ENCODE assay signal across 8 cellular contexts in genomic region chrX:57156397-57157049, GRCh38. TPM values are rescaled to one million over a fixed set of nuclear protein-coding genes. Genes with fewer than 3 reads are reported as not detected.
DNase-seq lines count a peak whose midpoint lies in the region; ATAC-seq, FAIRE-seq and TF ChIP-seq lines count a peak whose summit lies in the region.

No MANE protein-coding gene starts in this region.

- TF ChIP-seq POLR2A in GM12892 (IDR thresholded peaks at IDR 0.05; ENCODE audit: low read depth, low read length): no peak

- peak; percentile 56 to 84 for ATAC-seq in right cardiac atrium
- ATAC-seq in GM19452 (IDR thresholded peaks at IDR 0.05; ENCODE audit: unreplicated experiment): no peak
- ATAC-seq in GM19463 (IDR thresholded peaks at IDR 0.05; ENCODE audit: unreplicated experiment): no peak

- intact Hi-C loops in right cardiac atrium (cut with DNase I): no loop called here

- no peak overlapping the region for H3K4me3 ChIP-seq in HAP-1
- H3K4me3 ChIP-seq in right cardiac atrium (ENCODE audit: low read length): no peak overlapping the region

- in situ Hi-C loops in ACHN (cut with HindIII; ENCODE audit: low pct_ligation_motif_present, low pct_unique_long_range_greater_than_20kb, low sequenced_read_pairs) (no loop called here), HAP-1 (cut with MboI; ENCODE audit: low sequenced_read_pairs) (no loop called here)

- H3K27me3 ChIP-seq in HAP-1 (ENCODE audit: low read depth) (no peaks in the 10 kb centered on the region), right cardiac atrium (ENCODE audit: control insufficient read depth, insufficient read depth) (no peaks in the 10 kb centered on the region)

- WGBS in right cardiac atrium: 75% methylated on average over 5 of the region's 5 CpGs

- no peaks in the 10 kb centered on the region for H3K36me3 ChIP-seq in HAP-1 (replicated peaks)

- DNase-seq in ACHN: peak; percentile 30
- DNase-seq in HAP-1 (ENCODE audit: low spot score in 2 of 2): peak; percentile 35 to 62
- peak; percentile 54 to 62 for DNase-seq in SHP77 (lab: John Stamatoyannopoulos, UW)
- peak in 2 of 3 donors; percentile 37 to 51 for DNase-seq in right cardiac atrium
- DNase-seq in GM12892 (ENCODE audit: insufficient read length): no peak
- DNase-seq in stimulated activated CD4-positive, alpha-beta T cell treated with anti-CD3 and anti-CD28 coated beads, Interleukin-4, amount 100 ng/mL, for 24 hours: no peak

- no peak overlapping the region for H3K27ac ChIP-seq in right cardiac atrium (ENCODE audit: low read length)

- no peak for FAIRE-seq in GM12892 (lab: Jason Lieb, UNC)

- no peaks in the 10 kb centered on the region for H3K9me3 ChIP-seq in HAP-1
- no peaks in the 10 kb centered on the region for H3K9me3 ChIP-seq in right cardiac atrium (ENCODE audit: control insufficient read depth, low read length)

- H3K4me1 ChIP-seq in HAP-1 (peaks cover 12% of the 10 kb centered on the region), right cardiac atrium (ENCODE audit: control insufficient read depth, insufficient read depth, low read length) (no peaks in the 10 kb centered on the region)

RNA-seq across cellular contexts. Expression of gene SPIN2A, which starts 19.3 kb away (rescaled TPM):
- under 1 TPM in 3 of 4 donors, not detected in 1; 0.42 to 0.53 (median 0.51) TPM for total RNA-seq in right cardiac atrium
- 0.23 TPM for polyA plus RNA-seq in right cardiac atrium
- polyA plus RNA-seq in GM12892 (2012; ENCODE audit: missing spikeins): 0.89 TPM

RNA-seq across cellular contexts. Expression of gene SPIN2B, which starts 35.2 kb away (rescaled TPM):
- 1 to 10 TPM; 6.7 to 9.0 (median 7.9) TPM for total RNA-seq in right cardiac atrium
- 9.0 TPM for polyA plus RNA-seq in right cardiac atrium
- polyA plus RNA-seq in GM12892 (2012; ENCODE audit: missing spikeins): 5.9 TPM

Comparison
In these comparisons a context has a peak if more than half of its experiments do, and no peak if none do; other contexts are left out.
1. DNase-seq: peak in ACHN (single experiment), HAP-1 (2 of 2), SHP77 (2 of 2) and right cardiac atrium (2 of 3); none in GM12892 (single experiment) and stimulated activated CD4-positive, alpha-beta T cell treated with anti-CD3 and anti-CD28 coated beads, Interleukin-4, amount 100 ng/mL, for 24 hours (single experiment).
2. ATAC-seq: peak in right cardiac atrium (2 of 2); none in GM19452 (single experiment) and GM19463 (single experiment).